14 cellular contexts compared by ENCODE assay signal in genomic region chr2:188380280-188380679, GRCh38.
A peak's percentile ranks its signal among the peaks of the same experiment; 100 is the strongest.
DNase-seq lines count a peak whose midpoint lies in the region; TF ChIP-seq lines count a peak whose summit lies in the region.
"Had no signal": no experiment of that assay in that cellular context is flagged by ENCODE, and none has a peak within 500 bp of the region (broad histone marks: within the 10 kb centered on the region; RNA-seq: fewer than 3 reads in every experiment).

No MANE protein-coding gene starts in this region.

- TF ChIP-seq CTCF in epithelial cell of esophagus (IDR thresholded peaks at IDR 0.05; ENCODE audit: insufficient read depth, low read depth, low read length, missing control alignments), result no peak

- DNase-seq in NCI-H146 (lab: John Stamatoyannopoulos, UW) (peak; percentile 20), NCI-H146 treated with DMSO at 0.1 percent for 48 hours (lab: John Stamatoyannopoulos, UW; ENCODE audit: unreplicated experiment) (no peak), NCI-H69 (lab: John Stamatoyannopoulos, UW) (peak; percentile 79), epithelial cell of esophagus (ENCODE audit: low read depth) (peak; percentile 17), ACHN (no peak), SW 1271 (lab: John Stamatoyannopoulos, UW) (no peak), RPMI8226 (no peak), nucleus accumbens (lab: John Stamatoyannopoulos, UW) (no peak)
- DNase-seq: COR-L47, DND-41, GDM1, Kasumi-1, NCI-H1417 treated with DMSO at 0.1 percent for 48 hours, SHP77 treated with DMSO at 0.1 percent for 48 hours had no signal

- no peak overlapping the region for H3K4me3 ChIP-seq in epithelial cell of esophagus (ENCODE audit: low read length)

- in situ Hi-C loops in ACHN (cut with HindIII; ENCODE audit: low pct_ligation_motif_present, low pct_unique_long_range_greater_than_20kb, low sequenced_read_pairs), result no loop called here

Comparison
In these comparisons a context has a peak if more than half of its experiments do, and no peak if none do; other contexts are left out.
1. DNase-seq: peak in NCI-H146 (single experiment), NCI-H69 (single experiment) and epithelial cell of esophagus (single experiment); none in NCI-H146 treated with DMSO at 0.1 percent for 48 hours (single experiment), ACHN (single experiment), SW 1271 (0 of 2), RPMI8226 (single experiment) and nucleus accumbens (0 of 56).